In genomic region chr2:78681386-78681785, GRCh38 we compare ENCODE assay signal across 29 cellular contexts.
"Had no signal": no experiment of that assay in that cellular context is flagged by ENCODE, and none has a peak within 500 bp of the region (broad histone marks: within the 10 kb centered on the region; RNA-seq: fewer than 3 reads in every experiment).

No MANE protein-coding gene starts in this region.

- H3K4me3 ChIP-seq: heart left ventricle, left ventricle myocardium inferior, lung, neural progenitor cell, ovary, psoas muscle, right atrium auricular region, skin epidermis, stomach, thoracic aorta, tibial artery, upper lobe of right lung had no signal

- H3K27me3 ChIP-seq: heart left ventricle, neural progenitor cell, neutrophil, ovary, right atrium auricular region, stomach, tibial artery, upper lobe of right lung had no signal

- H3K4me2 ChIP-seq: neural progenitor cell had no signal

- H2AFZ ChIP-seq: neural progenitor cell had no signal

- H3K36me3 ChIP-seq: heart left ventricle, left ventricle myocardium inferior, neural progenitor cell, neutrophil, ovary, right atrium auricular region, stomach, thoracic aorta, tibial artery, upper lobe of right lung had no signal

- H3K4me1 ChIP-seq: heart left ventricle, left ventricle myocardium inferior, neural progenitor cell, psoas muscle, right atrium auricular region, stomach, tibial artery, upper lobe of right lung had no signal

- H3K27ac ChIP-seq: heart left ventricle, left ventricle myocardium inferior, neural progenitor cell, neutrophil, ovary, psoas muscle, right atrium auricular region, skin epidermis, stomach, thoracic aorta, tibial artery, upper lobe of right lung had no signal

- H3K9me3 ChIP-seq: neutrophil, ovary, psoas muscle, right atrium auricular region, thoracic aorta, tibial artery, upper lobe of right lung had no signal

- FAIRE-seq: islet of Langerhans, urothelium cell line had no signal

- DNase-seq: heart left ventricle; hypothalamus; immature natural killer cell; left ventricle myocardium inferior; mesendoderm; naive B cell; natural killer cell; nephron progenitor cell; ovary; psoas muscle; stimulated activated CD4-positive, alpha-beta T cell treated with anti-CD3 and anti-CD28 coated beads, Interleukin-12 subunit alpha, Interleukin-12 subunit beta, amount 100 ng/mL, for 4 hours; stimulated activated CD4-positive, alpha-beta T cell treated with anti-CD3 and anti-CD28 coated beads, Interleukin-15, amount 100 ng/mL, for 24 hours; stimulated activated CD4-positive, alpha-beta T cell treated with anti-CD3 and anti-CD28 coated beads, Interleukin-2, amount 100 ng/mL, for 24 hours; stimulated activated CD4-positive, alpha-beta T cell treated with anti-CD3 and anti-CD28 coated beads, Interleukin-4, amount 100 ng/mL, for 1 hour; stimulated activated naive B cell treated with anti-CD40 and anti-IgM and Interleukin-4, amounts not matched to agents 10 μg/mL and 1 μg/mL and 100 μg/mL, for 72 hours; stimulated activated naive CD8-positive, alpha-beta T cell treated with anti-CD3 and anti-CD28 coated beads, Interleukin-15, Interleukin-2, amounts not matched to agents 100 U/mL and 50 U/mL, for 24 hours; stomach; tibial artery; trophoblast cell; upper lobe of right lung had no signal

- H3K9ac ChIP-seq: neural progenitor cell had no signal

- ATAC-seq: heart left ventricle; natural killer cell; psoas muscle; sciatic nerve; stimulated activated naive B cell treated with anti-CD40 and anti-IgM and Interleukin-4, amounts not matched to agents 10 μg/mL and 1 μg/mL and 100 μg/mL, for 72 hours; stimulated activated naive CD8-positive, alpha-beta T cell treated with anti-CD3 and anti-CD28 coated beads, Interleukin-15, Interleukin-2, amounts not matched to agents 100 U/mL and 50 U/mL, for 24 hours; upper lobe of right lung had no signal
